In the genomic region with DNA sequence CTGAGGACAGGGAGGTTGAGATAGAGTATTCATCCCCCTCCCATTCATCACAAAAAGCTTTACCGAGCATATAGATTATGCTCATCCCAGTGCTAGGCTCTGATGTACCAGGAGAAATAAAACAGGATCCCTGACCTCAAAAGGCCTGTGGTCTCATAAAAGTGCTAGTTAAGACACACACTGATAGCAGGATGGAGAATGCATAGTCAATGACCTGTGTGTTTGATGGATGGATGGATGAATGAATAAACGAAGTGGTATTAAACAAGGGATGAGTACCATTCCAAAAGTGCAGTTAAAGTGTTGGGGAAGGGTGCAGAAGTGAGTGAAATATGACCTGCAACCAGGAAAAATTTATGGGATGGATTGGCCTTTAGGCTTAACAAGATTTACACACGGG, we compare ENCODE assay signal across 34 cellular contexts.
"Had no signal": no experiment of that assay in that cellular context is flagged by ENCODE, and none has a peak within 500 bp of the region (broad histone marks: within the 10 kb centered on the region; RNA-seq: fewer than 3 reads in every experiment).

No MANE protein-coding gene starts in this region.

- H3K27me3 ChIP-seq: adrenal gland, body of pancreas, brain microvascular endothelial cell, breast epithelium had no signal

- ATAC-seq: activated CD8-positive, alpha-beta T cell treated with anti-CD3 and anti-CD28 coated beads for 36 hours; activated naive CD4-positive, alpha-beta T cell treated with anti-CD3 and anti-CD28 coated beads, Interleukin-2, amount 50 U/mL, for 72 hours; activated T-cell treated with anti-CD3 and anti-CD28 coated beads, Interleukin-2, amount 50 U/mL, for 4 hours; activated T-cell treated with anti-CD3 and anti-CD28 coated beads, Interleukin-2, amount 50 U/mL, for 72 hours; activated T-helper 17 cell treated with anti-CD3 and anti-CD28 coated beads, Interleukin-2, amount 50 U/mL, for 72 hours; body of pancreas had no signal

- DNase-seq: activated B cell treated with CpG ODN at 0.5 μM for 24 hours; activated CD4-positive, alpha-beta memory T cell treated with anti-CD3 and anti-CD28 coated beads for 36 hours; activated CD4-positive, alpha-beta T cell treated with anti-CD3 and anti-CD28 coated beads for 4 hours; activated CD4-positive, alpha-beta T cell treated with anti-CD3 and anti-CD28 coated beads, Interleukin-2, amount 10 ng/mL, durations not matched to agents 24 days and 14 days; activated CD4-positive, alpha-beta T cell treated with anti-CD3 and anti-CD28 coated beads, Interleukin-2, amount 50 U/mL, for 1 hour; activated CD4-positive, alpha-beta T cell treated with anti-CD3 and anti-CD28 coated beads, Interleukin-2, amount 50 U/mL, for 4 hours; activated CD4-positive, CD25-positive, alpha-beta regulatory T cell treated with anti-CD3 and anti-CD28 coated beads, Interleukin-2, amount 50 U/mL, for 72 hours; activated CD8-positive, alpha-beta memory T cell treated with anti-CD3 and anti-CD28 coated beads, Interleukin-2, amount 50 U/mL, for 4 hours; activated CD8-positive, alpha-beta T cell treated with anti-CD3 and anti-CD28 coated beads for 36 hours; activated effector memory CD4-positive, alpha-beta T cell treated with anti-CD3 and anti-CD28 coated beads, Interleukin-2, amount 50 U/mL, for 16 hours; activated gamma-delta T cell treated with Interleukin-2 at 50 U/mL for 16 hours; activated naive CD4-positive, alpha-beta T cell; activated naive CD4-positive, alpha-beta T cell treated with anti-CD3 and anti-CD28 coated beads for 36 hours; activated naive CD4-positive, alpha-beta T cell treated with anti-CD3 and anti-CD28 coated beads, Interleukin-2, amount 50 U/mL, for 16 hours; activated naive CD8-positive, alpha-beta T cell treated with anti-CD3 and anti-CD28 coated beads for 36 hours; activated T-cell treated with anti-CD3 and anti-CD28 coated beads for 4 hours; activated T-cell treated with anti-CD3 and anti-CD28 coated beads, Interleukin-2, amount 50 U/mL, for 1 hour; activated T-cell treated with anti-CD3 and anti-CD28 coated beads, Interleukin-2, amount 50 U/mL, for 4 hours; activated T-cell treated with anti-CD3 and anti-CD28 coated beads, Interleukin-2, amount 50 U/mL, for 72 hours; adrenal gland; amniotic stem cell; aorta; body of pancreas; brain microvascular endothelial cell; central memory CD4-positive, alpha-beta T cell; T-helper 1 cell; T-helper 2 cell; T-helper 9 cell had no signal

- H3K9me3 ChIP-seq: adrenal gland, body of pancreas, breast epithelium had no signal

- H3K36me3 ChIP-seq: adrenal gland, brain microvascular endothelial cell, breast epithelium had no signal

- FAIRE-seq: astrocyte, TTC549 had no signal

- H3K27ac ChIP-seq: adrenal gland, body of pancreas, brain microvascular endothelial cell, breast epithelium, VCaP had no signal

- H3K4me3 ChIP-seq: adrenal gland, body of pancreas, breast epithelium had no signal

- H3K4me1 ChIP-seq: adrenal gland, body of pancreas, breast epithelium had no signal
